In genomic region chr10:21531164-21531563, GRCh38 we compare ENCODE assay signal across 14 cellular contexts. TPM values are rescaled to one million over a fixed set of nuclear protein-coding genes. Genes with fewer than 3 reads are reported as not detected.
DNase-seq lines count a peak whose midpoint lies in the region; ATAC-seq and TF ChIP-seq lines count a peak whose summit lies in the region.
"Had no signal": no experiment of that assay in that cellular context is flagged by ENCODE, and none has a peak within 500 bp of the region (broad histone marks: within the 10 kb centered on the region; RNA-seq: fewer than 3 reads in every experiment).

No MANE protein-coding gene starts in this region.

- POLR2A ChIA-PET in SK-N-SH (lab: Yijun Ruan, JAX) (interaction anchor here (3.4 kb wide), 1 partner anchor 35 kb away, joined by 16 read pairs; no protein-coding TSS in a partner anchor), PC-3 (lab: Charles Lee; ENCODE audit: unreplicated experiment) (no interaction called here), RWPE1 (lab: Yijun Ruan, JAX; ENCODE audit: low non-redundant PET) (no interaction called here)

- 53% methylated on average over 1 of the region's 1 CpG for WGBS in SK-N-SH (ENCODE audit: low lambda C conversion rate)
- 68% methylated on average over 1 of the region's 1 CpG for WGBS in esophagus muscularis mucosa
- 25% methylated on average over 1 of the region's 1 CpG for WGBS in smooth muscle cell (ENCODE audit: low lambda C conversion rate)

- peak overlapping the region; percentile 43; the same call in 1 of the 2 replicates for H2AFZ ChIP-seq in SK-N-SH (ENCODE audit: low read depth)
- H2AFZ ChIP-seq in smooth muscle cell (ENCODE audit: low read depth) = no peak overlapping the region
- no peak overlapping the region for H2AFZ ChIP-seq in PC-3 (ENCODE audit: low read length)

- H3K9me2 ChIP-seq in SK-N-SH (no peaks in the 10 kb centered on the region), PC-3 (replicated peaks; ENCODE audit: low read length) (no peaks in the 10 kb centered on the region)

- H3F3A ChIP-seq in SK-N-SH (replicated peaks; ENCODE audit: insufficient read depth) (peaks cover 45% of the 10 kb centered on the region), smooth muscle cell (ENCODE audit: low read depth) (peaks cover 10% of the 10 kb centered on the region), PC-3 (ENCODE audit: low read length, unreplicated experiment) (no peaks in the 10 kb centered on the region)

- H3K4me2 ChIP-seq in SK-N-SH = no peak overlapping the region
- H3K4me2 ChIP-seq in smooth muscle cell = peak overlapping the region; percentile 78
- no peak overlapping the region for H3K4me2 ChIP-seq in PC-3 (ENCODE audit: low read length)
- H3K4me2 ChIP-seq: KMS-11 had no signal

- no peaks in the 10 kb centered on the region for H3K36me3 ChIP-seq in SK-N-SH (replicated peaks in 1 of 2; ENCODE audit: control insufficient read depth in 1 of 2, insufficient read depth in 2 of 2, low read length in 1 of 2)
- H3K36me3 ChIP-seq in esophagus muscularis mucosa = no peaks in the 10 kb centered on the region
- H3K36me3 ChIP-seq in smooth muscle cell (ENCODE audit: low read depth) = no peaks in the 10 kb centered on the region
- H3K36me3 ChIP-seq in PC-3 (ENCODE audit: low read depth, low read length) = no peaks in the 10 kb centered on the region
- no peaks in the 10 kb centered on the region for H3K36me3 ChIP-seq in ascending aorta

- 0 out of 2 replicates have a peak overlapping the region, but pooled peaks have one; percentile 17 for H3K9ac ChIP-seq in SK-N-SH
- no peak overlapping the region for H3K9ac ChIP-seq in smooth muscle cell (ENCODE audit: low read depth)
- no peak overlapping the region for H3K9ac ChIP-seq in PC-3 (ENCODE audit: low read length)
- H3K9ac ChIP-seq: KMS-11 had no signal

- intact Hi-C loops in esophagus muscularis mucosa (cut with DNase I) = loop anchor here (5.0 kb wide), 1 partner anchor 786 kb away; the partner anchor contains the start of gene COMMD3
- intact Hi-C loops in PC-3 (cut with micrococcal nuclease) = no loop called here
- intact Hi-C loops in ascending aorta (cut with DNase I) = loop anchor here (5.0 to 10.0 kb wide), 3 partner anchors 474 to 811 kb away; partner anchors contain the start of gene DNAJC1

- CTCF ChIA-PET in SK-N-SH (lab: Yijun Ruan, JAX) = interaction anchor here (0.8 to 2.8 kb wide), 3 partner anchors 13 to 35 kb away, joined by 3 to 16 read pairs (median 5); no protein-coding TSS in a partner anchor
- CTCF ChIA-PET in PC-3 (lab: Charles Lee) = no interaction called here
- CTCF ChIA-PET in RWPE1 (lab: Yijun Ruan, JAX) = interaction anchor here (1.0 kb wide), 1 partner anchor 252 kb away, joined by 4 read pairs; no protein-coding TSS in a partner anchor

- no peak for ATAC-seq in SK-N-SH treated with all-trans-retinoic acid at 6 μM for 48 hours
- no peak for ATAC-seq in PC-3
- ATAC-seq: stimulated activated naive CD8-positive, alpha-beta T cell treated with anti-CD3 and anti-CD28 coated beads, Interleukin-15, amount 100 ng/mL, for 72 hours had no signal

- H3K4me1 ChIP-seq in SK-N-SH (ENCODE audit: control insufficient read depth in 1 of 2, insufficient read depth in 2 of 2, low read depth in 1 of 2, low read length in 1 of 2) = peaks cover 15 to 32% of the 10 kb centered on the region in 2 experiments; a peak in 3 of 4 replicates
- peaks cover 14 to 51% (median 37%) of the 10 kb centered on the region in 4 donors for H3K4me1 ChIP-seq in esophagus muscularis mucosa
- H3K4me1 ChIP-seq in smooth muscle cell (ENCODE audit: low read depth) = peaks cover 47% of the 10 kb centered on the region
- peaks cover 18% of the 10 kb centered on the region for H3K4me1 ChIP-seq in PC-3 (ENCODE audit: insufficient read depth, low read length)
- peaks cover 0 to 10% of the 10 kb centered on the region in 2 donors for H3K4me1 ChIP-seq in ascending aorta

- peaks cover 49% of the 10 kb centered on the region for H3K79me2 ChIP-seq in SK-N-SH (ENCODE audit: insufficient read depth)
- H3K79me2 ChIP-seq in smooth muscle cell (ENCODE audit: low read depth) = peaks cover 71% of the 10 kb centered on the region
- H3K79me2 ChIP-seq in PC-3 (ENCODE audit: low read length) = peaks cover 12% of the 10 kb centered on the region

- H4K20me1 ChIP-seq in SK-N-SH (ENCODE audit: insufficient read depth) (peaks cover 9% of the 10 kb centered on the region), smooth muscle cell (ENCODE audit: low read depth) (peaks cover 9% of the 10 kb centered on the region), PC-3 (ENCODE audit: low read length) (no peaks in the 10 kb centered on the region)

- TF ChIP-seq RAD21 in SK-N-SH (IDR thresholded peaks at IDR 0.05; ENCODE audit: low read length) = no peak

- H3K27ac ChIP-seq in SK-N-SH (ENCODE audit: low read depth in 2 of 2, low read length in 1 of 2) (peak overlapping the region; percentile 64 to 94), esophagus muscularis mucosa (replicated peaks in 1 of 4) (peak overlapping the region; percentile 95 to 98 (median 96)), smooth muscle cell (ENCODE audit: low read depth) (peak overlapping the region; percentile 37), PC-3 (ENCODE audit: low read length) (no peak overlapping the region), ascending aorta (peak overlapping the region in 1 of 2 donors; percentile 60), RWPE1 (no peak overlapping the region)
- H3K27ac ChIP-seq: epithelial cell of prostate, KMS-11 had no signal

- H3K4me3 ChIP-seq in SK-N-SH (ENCODE audit: low read depth in 2 of 2, low read length in 1 of 2) = no peak overlapping the region
- no peak overlapping the region for H3K4me3 ChIP-seq in esophagus muscularis mucosa
- H3K4me3 ChIP-seq in smooth muscle cell = no peak overlapping the region
- no peak overlapping the region for H3K4me3 ChIP-seq in PC-3 (ENCODE audit: low read length)
- H3K4me3 ChIP-seq in ascending aorta = no peak overlapping the region

- TF ChIP-seq POLR2A in esophagus muscularis mucosa (IDR thresholded peaks at IDR 0.05; ENCODE audit: low read depth) = no peak

- TF ChIP-seq EP300 in SK-N-SH (IDR thresholded peaks at IDR 0.05; ENCODE audit: borderline replicate concordance in 1 of 2, low read depth in 1 of 2, low read length in 1 of 2) = no peak
- TF ChIP-seq EP300 in esophagus muscularis mucosa (IDR thresholded peaks at IDR 0.05) = no peak

- no peaks in the 10 kb centered on the region for H3K9me3 ChIP-seq in SK-N-SH
- no peaks in the 10 kb centered on the region for H3K9me3 ChIP-seq in esophagus muscularis mucosa
- no peaks in the 10 kb centered on the region for H3K9me3 ChIP-seq in smooth muscle cell (replicated peaks; ENCODE audit: low read depth)
- H3K9me3 ChIP-seq in PC-3 (ENCODE audit: low read length) = no peaks in the 10 kb centered on the region
- H3K9me3 ChIP-seq in ascending aorta = no peaks in the 10 kb centered on the region

- no TSS peak for BruUV-seq in PC-3 (replicated peaks; lab: Mats Ljungman, UMichigan)

- no peak for DNase-seq in SK-N-SH
- DNase-seq in NCI-H69 (lab: John Stamatoyannopoulos, UW) = peak; percentile 33
- no peak for DNase-seq in esophagus muscularis mucosa (ENCODE audit: extremely low spot score)
- no peak for DNase-seq in smooth muscle cell (lab: John Stamatoyannopoulos, UW; ENCODE audit: unreplicated experiment)
- DNase-seq in PC-3 = no peak
- no peak for DNase-seq in ascending aorta (ENCODE audit: low spot score in 2 of 2)
- no peak for DNase-seq in RWPE1 (ENCODE audit: low spot score)
- DNase-seq: activated CD8-positive, alpha-beta memory T cell treated with anti-CD3 and anti-CD28 coated beads, Interleukin-2, amount 50 U/mL, for 48 hours; GOT3; islet precursor cell; stimulated activated naive CD8-positive, alpha-beta T cell treated with anti-CD3 and anti-CD28 coated beads, Interleukin-15, amount 100 ng/mL, for 72 hours had no signal

- TF ChIP-seq CTCF in SK-N-SH (IDR thresholded peaks at IDR 0.05) (no peak), esophagus muscularis mucosa (IDR thresholded peaks at IDR 0.05) (no peak), smooth muscle cell (IDR thresholded peaks at IDR 0.05; ENCODE audit: borderline replicate concordance, insufficient read depth, poor library complexity, severe bottlenecking) (no peak), PC-3 (conservative IDR thresholded peaks at IDR 0.05; ENCODE audit: low read depth, low read length) (no peak), ascending aorta (IDR thresholded peaks at IDR 0.05) (no peak), RWPE1 (conservative IDR thresholded peaks at IDR 0.05; ENCODE audit: low read depth) (no peak)

- no peaks in the 10 kb centered on the region for H3K27me3 ChIP-seq in SK-N-SH (ENCODE audit: insufficient read depth)
- no peaks in the 10 kb centered on the region for H3K27me3 ChIP-seq in esophagus muscularis mucosa
- no peaks in the 10 kb centered on the region for H3K27me3 ChIP-seq in smooth muscle cell (ENCODE audit: low read depth)
- H3K27me3 ChIP-seq in PC-3 (ENCODE audit: low read length) = no peaks in the 10 kb centered on the region
- H3K27me3 ChIP-seq in ascending aorta = no peaks in the 10 kb centered on the region

TF ChIP-seq in SK-N-SH, 30 proteins besides CTCF, POLR2A, EP300 and RAD21 (continues in another document):
- no peak for TF ChIP-seq SIN3A (IDR thresholded peaks at IDR 0.05; ENCODE audit: borderline replicate concordance, low read depth, low read length)
- no peak for TF ChIP-seq YY1 (IDR thresholded peaks at IDR 0.05; ENCODE audit: low read depth)
- TF ChIP-seq NRF1 (IDR thresholded peaks at IDR 0.05; ENCODE audit: low read depth, low read length) = no peak

RNA-seq across cellular contexts. Expression of gene MLLT10, which starts 2.9 kb away (rescaled TPM):
- polyA plus RNA-seq in SK-N-SH (2012; rRNA removed) (23.9 and 26.0 TPM in 2 replicates), smooth muscle cell (6.8 and 10.8 TPM in 2 replicates)
- polyA plus RNA-seq in SK-N-SH (2012; cell fraction: cytosol; rRNA removed) = 21.8 and 23.5 TPM in 2 replicates
- polyA plus RNA-seq in SK-N-SH (2012; cell fraction: nucleus; rRNA removed) = 44.7 and 64.0 TPM in 2 replicates
- total RNA-seq in esophagus muscularis mucosa (10 to 100 TPM; 23.5 to 39.7 (median 30.2) TPM), smooth muscle cell (43.6 and 44.6 TPM in 2 replicates), PC-3 (2014; rRNA removed) (21.5 and 32.5 TPM in 2 replicates), ascending aorta (16.3 TPM)

RNA-seq across cellular contexts. Expression of gene SKIDA1, which starts 5.7 kb away (rescaled TPM):
- polyA plus RNA-seq in SK-N-SH (2012; rRNA removed) = 0.38 and 0.47 TPM in 2 replicates
- polyA plus RNA-seq in SK-N-SH (2012; cell fraction: cytosol; rRNA removed) = 0.29 and 0.42 TPM in 2 replicates
- 1.1 and 1.8 TPM in 2 replicates for polyA plus RNA-seq in SK-N-SH (2012; cell fraction: nucleus; rRNA removed)
- 1 to 10 TPM in 3 of 4 donors, under 1 TPM in 1; 0.50 to 2.9 (median 1.2) TPM for total RNA-seq in esophagus muscularis mucosa
- 1.2 and 1.8 TPM in 2 replicates for total RNA-seq in smooth muscle cell
- polyA plus RNA-seq in smooth muscle cell = 0.50 and 0.53 TPM in 2 replicates
- total RNA-seq in PC-3 (2014; rRNA removed) = 0.17 and 0.26 TPM in 2 replicates
- total RNA-seq in ascending aorta = not detected

Comparison
In these comparisons a context has a peak if more than half of its experiments do, and no peak if none do; other contexts are left out.
1. H3K27ac ChIP-seq: peak in SK-N-SH (2 of 2), esophagus muscularis mucosa (4 of 4) and smooth muscle cell (single experiment); none in PC-3 (single experiment) and RWPE1 (single experiment).